8 cellular contexts compared by ENCODE assay signal in genomic region chr14:55103005-55103640, GRCh38. TPM values are rescaled to one million over a fixed set of nuclear protein-coding genes. Genes with fewer than 3 reads are reported as not detected.
DNase-seq lines count a peak whose midpoint lies in the region; ATAC-seq, FAIRE-seq and TF ChIP-seq lines count a peak whose summit lies in the region.

No MANE protein-coding gene starts in this region.

- peak overlapping the region; percentile 2; the same call in 1 of the 2 replicates for H3K4me3 ChIP-seq in GM12878
- peak overlapping the region; percentile 26 to 47 (median 46) for H3K4me3 ChIP-seq in keratinocyte (ENCODE audit: control insufficient read depth in 2 of 3, extremely low read depth in 1 of 3, insufficient read depth in 2 of 3, low read depth in 1 of 3, low read length in 3 of 3)

- H3K4me1 ChIP-seq in GM12878 (ENCODE audit: control insufficient read depth, insufficient read depth, low read length) = peaks cover 57% of the 10 kb centered on the region
- peaks cover 42% of the 10 kb centered on the region for H3K4me1 ChIP-seq in keratinocyte (ENCODE audit: control insufficient read depth, extremely low read depth, insufficient read depth, low read length)

- no peaks in the 10 kb centered on the region for H3K79me2 ChIP-seq in GM12878 (ENCODE audit: control insufficient read depth, insufficient read depth, low read length)
- H3K79me2 ChIP-seq in keratinocyte (ENCODE audit: control insufficient read depth, insufficient read depth, low read length) = no peaks in the 10 kb centered on the region

- TF ChIP-seq POLR2A in GM19099 (IDR thresholded peaks at IDR 0.05; ENCODE audit: extremely low read depth, insufficient read length, low read depth) = peak; percentile 61
- peak; percentile 64 for TF ChIP-seq POLR2A in GM12878 (IDR thresholded peaks at IDR 0.05; ENCODE audit: low read depth, low read length)

- H4K20me1 ChIP-seq in GM12878 (ENCODE audit: control insufficient read depth, insufficient read depth) = no peaks in the 10 kb centered on the region
- no peaks in the 10 kb centered on the region for H4K20me1 ChIP-seq in keratinocyte (ENCODE audit: control insufficient read depth, extremely low read depth, insufficient read depth, low read length)

- H3K27ac ChIP-seq in GM12878 (ENCODE audit: control insufficient read depth, insufficient read depth) (peak overlapping the region; percentile 99), keratinocyte (ENCODE audit: control insufficient read depth, insufficient read depth, low read length) (peak overlapping the region; percentile 98)

- H3K9me1 ChIP-seq in keratinocyte (ENCODE audit: control insufficient read depth, extremely low read depth, insufficient read depth, low read length) = no peaks in the 10 kb centered on the region

- H3K27me3 ChIP-seq in GM12878 (replicated peaks in 1 of 2; ENCODE audit: control insufficient read depth in 2 of 2, insufficient read depth in 2 of 2, low read length in 1 of 2) = no peaks in the 10 kb centered on the region
- no peaks in the 10 kb centered on the region for H3K27me3 ChIP-seq in keratinocyte (ENCODE audit: control insufficient read depth, extremely low read depth, insufficient read depth, low read length)

- H3K9me3 ChIP-seq in GM12878 (replicated peaks; ENCODE audit: control insufficient read depth, insufficient read depth, low read length) (peaks cover 6% of the 10 kb centered on the region; the same call in 2 of the 3 replicates), keratinocyte (ENCODE audit: control insufficient read depth, low read depth, low read length) (peaks cover 5% of the 10 kb centered on the region)

- SMC1A ChIA-PET in GM12878 (lab: Charles Lee; ENCODE audit: uncharacterized antibody, unreplicated experiment) = interaction anchor here (0.7 to 4.1 kb wide), 30 partner anchors 8 to 255 kb away, joined by 3 to 42 read pairs (median 4); partner anchors contain the start of genes DLGAP5, LGALS3 and MAPK1IP1L

- intact Hi-C loops in GM12878 (cut with micrococcal nuclease; ENCODE audit: unreplicated experiment) = loop anchor here (2.0 to 10.0 kb wide), 3 partner anchors 52 to 172 kb away; partner anchors contain the start of genes DLGAP5, FBXO34 and MAPK1IP1L

- POLR2A ChIA-PET in GM12878 (lab: Charles Lee) = interaction anchor here (0.6 to 2.8 kb wide), 13 partner anchors 15 to 224 kb away, joined by 3 to 14 read pairs (median 7); partner anchors contain the start of genes LGALS3 and MAPK1IP1L

- H2AFZ ChIP-seq in GM12878 (ENCODE audit: control insufficient read depth, low read depth, low read length) (peak overlapping the region; percentile 63), keratinocyte (ENCODE audit: control insufficient read depth, low read length) (peak overlapping the region; percentile 39)

- TF ChIP-seq EP300 in GM12878 (IDR thresholded peaks at IDR 0.05; ENCODE audit: borderline replicate concordance in 1 of 2, control insufficient read depth in 1 of 2, low read depth in 2 of 2, low read length in 2 of 2) = peak; percentile 11 to 81; a peak in 2 of 4 replicates

- TF ChIP-seq RAD21 in GM12878 (IDR thresholded peaks at IDR 0.05; ENCODE audit: insufficient read depth, low read depth, low read length) = no peak

- peak overlapping the region; percentile 94 for H3K4me2 ChIP-seq in GM12878 (ENCODE audit: control insufficient read depth, insufficient read depth)
- H3K4me2 ChIP-seq in keratinocyte (ENCODE audit: control insufficient read depth, extremely low read depth, insufficient read depth, low read depth, low read length) = peak overlapping the region; percentile 84

- BruUV-seq in GM12878 (replicated peaks; lab: Mats Ljungman, UMichigan) = no TSS peak

- in situ Hi-C loops in GM12878 (cut with MboI) = no loop called here

- H3K9ac ChIP-seq in GM12878 (ENCODE audit: control insufficient read depth, insufficient read depth, low read length) (peak overlapping the region; percentile 77), keratinocyte (ENCODE audit: control insufficient read depth, extremely low read depth, insufficient read depth, low read length) (peak overlapping the region; percentile 88)

- under 1% methylated on average over 13 of the region's 13 CpGs for WGBS in GM12878 (ENCODE audit: insufficient coverage, insufficient replicate concordance, low lambda C conversion rate, missing lambda C conversion rate)

- dilution Hi-C loops in keratinocyte (cut with MboI; ENCODE audit: extremely low pct_ligation_motif_present, low sequenced_read_pairs) = no loop called here

- no peaks in the 10 kb centered on the region for H3K36me3 ChIP-seq in GM12878 (ENCODE audit: control insufficient read depth in 2 of 2, insufficient read depth in 2 of 2, low read length in 1 of 2)
- no peaks in the 10 kb centered on the region for H3K36me3 ChIP-seq in keratinocyte (ENCODE audit: control insufficient read depth in 2 of 2, extremely low read depth in 1 of 2, insufficient read depth in 2 of 2, low read length in 2 of 2)

- no peak for TF ChIP-seq CTCF in AG09319 (IDR thresholded peaks at IDR 0.05; ENCODE audit: low read depth, low read length)
- TF ChIP-seq CTCF in GM12878 (IDR thresholded peaks at IDR 0.05 in 2 of 3, conservative IDR thresholded peaks at IDR 0.05 in 1 of 3; ENCODE audit: control insufficient read depth in 2 of 3, extremely low read depth in 1 of 3, insufficient read depth in 1 of 3, low read depth in 3 of 3, low read length in 3 of 3) = no peak
- TF ChIP-seq CTCF in keratinocyte (optimal IDR thresholded peaks at IDR 0.05 in 1 of 3, IDR thresholded peaks at IDR 0.05 in 1 of 3, conservative IDR thresholded peaks at IDR 0.05 in 1 of 3; ENCODE audit: extremely low read depth in 1 of 3, insufficient read depth in 2 of 3, low read length in 3 of 3) = peak in 1 of 3 experiments; percentile 5

- CTCF ChIA-PET in GM12878 (lab: Yijun Ruan, JAX) = interaction anchor here (0.6 to 3.6 kb wide), 15 partner anchors 11 to 169 kb away, joined by 3 to 15 read pairs (median 3); no protein-coding TSS in a partner anchor

- FAIRE-seq in GM12878 (lab: Jason Lieb, UNC) (peak; percentile 94), keratinocyte (lab: Jason Lieb, UNC) (peak; percentile 84)

- RAD21 ChIA-PET in GM12878 (lab: Charles Lee; ENCODE audit: unreplicated experiment) = interaction anchor here (0.5 to 3.2 kb wide), 17 partner anchors 11 to 200 kb away, joined by 3 to 27 read pairs (median 4); partner anchors contain the start of genes DLGAP5, GCH1, LGALS3 and MAPK1IP1L

- DNase-seq in AG09319 (ENCODE audit: extremely low read depth, low read depth) (peak; percentile 70), T follicular helper cell (ENCODE audit: low read depth) (peak; percentile 18), GM12878 (ENCODE audit: low read depth, low spot score) (peak; percentile 95), keratinocyte (ENCODE audit: low read depth, low spot score) (peak; percentile 81)
- peak; percentile 24 for DNase-seq in stimulated activated CD4-positive, alpha-beta T cell treated with anti-CD3 and anti-CD28 coated beads, Interleukin-2, amount 100 ng/mL, for 4 hours (ENCODE audit: low read depth)

- ATAC-seq in HG03565 (IDR thresholded peaks at IDR 0.05; ENCODE audit: unreplicated experiment) (peak; percentile 25), GM12878 (peak; percentile 71), GM18519 (IDR thresholded peaks at IDR 0.05; ENCODE audit: low FRiP score, unreplicated experiment) (no peak)

RNA-seq across cellular contexts. Expression of gene LGALS3, which starts 25.9 kb away (rescaled TPM):
- total RNA-seq in GM12878 (2013; cell fraction: nucleolus; rRNA removed) = 17.5 and 21.3 TPM in 2 replicates
- 23.1 and 25.6 TPM in 2 replicates for total RNA-seq in GM12878 (2014; rRNA removed)
- total RNA-seq in GM12878 (2014; rRNA removed; fragmentation: Illumina TruSeq; extraction: Trizol) = 12.0 and 12.3 TPM in 2 replicates
- total RNA-seq in GM12878 (2021) = 13.6 and 16.1 TPM in 2 replicates
- 15.6 TPM for polyA plus RNA-seq in GM12878 (2011; ENCODE audit: low read depth)
- 34.2 and 45.4 TPM in 2 replicates for polyA plus RNA-seq in GM12878 (2011; rRNA removed)
- polyA plus RNA-seq in GM12878 (2011; cell fraction: cytosol; rRNA removed) = 24.5 and 31.9 TPM in 2 replicates
- polyA plus RNA-seq in GM12878 (2011; cell fraction: nucleus; rRNA removed) = 20.1 and 27.1 TPM in 2 replicates
- 19.7 and 39.6 TPM in 2 replicates for polyA plus RNA-seq in GM12878 (2012)
- polyA plus RNA-seq in GM12878 (2014; fragmentation: Illumina TruSeq; extraction: Trizol) = 7.7 and 8.6 TPM in 2 replicates
- polyA plus RNA-seq in GM12878 (2014; fragmentation: Nextera tagmentation; extraction: Ambion mirVana) = 1 to 10 TPM; 1.5 to 6.4 TPM
- polyA plus RNA-seq in GM12878 (2014; rRNA removed) = 21.3 and 28.6 TPM in 2 replicates
- polyA plus RNA-seq in GM12878 (2016; fragmentation: Nextera tagmentation; extraction: Ambion mirVana) = 10 to 100 TPM; 28.2 to 30.6 TPM
- polyA minus RNA-seq in GM12878 (2011; rRNA and poly(A)+ RNA removed) = 9.8 and 14.3 TPM in 2 replicates
- 4.4 and 8.1 TPM in 2 replicates for polyA minus RNA-seq in GM12878 (2011; cell fraction: cytosol; rRNA and poly(A)+ RNA removed)
- polyA minus RNA-seq in GM12878 (2011; cell fraction: nucleus; rRNA and poly(A)+ RNA removed) = 5.0 and 5.9 TPM in 2 replicates
- 134 to 202 TPM (median 193 TPM) in 3 replicates for polyA plus RNA-seq in keratinocyte
- polyA plus RNA-seq in keratinocyte (2011; ENCODE audit: low read depth) = 67.5 TPM
- polyA plus RNA-seq in keratinocyte (2011; cell fraction: cytosol; rRNA removed) = 201 and 210 TPM in 2 replicates
- polyA plus RNA-seq in keratinocyte (2011; cell fraction: nucleus; rRNA removed) = 92.3 and 104 TPM in 2 replicates
- polyA plus RNA-seq in keratinocyte (2012; ENCODE audit: low replicate concordance) = 168 and 322 TPM in 2 replicates
- polyA minus RNA-seq in keratinocyte = 64.6 to 96.7 TPM (median 72.3 TPM) in 3 replicates
- 138 TPM for polyA minus RNA-seq in keratinocyte (2011; cell fraction: cytosol; rRNA and poly(A)+ RNA removed)
- 52.1 and 53.9 TPM in 2 replicates for polyA minus RNA-seq in keratinocyte (2011; cell fraction: nucleus; rRNA and poly(A)+ RNA removed)

RNA-seq across cellular contexts. Expression of gene MAPK1IP1L, which starts 51.7 kb away (rescaled TPM):
- total RNA-seq in GM12878 (2013; cell fraction: nucleolus; rRNA removed) = 94.4 and 113 TPM in 2 replicates
- total RNA-seq in GM12878 (2014; rRNA removed) (37.7 and 44.6 TPM in 2 replicates), GM12878 (2014; rRNA removed; fragmentation: Illumina TruSeq; extraction: Trizol) (48.9 and 50.4 TPM in 2 replicates), GM12878 (2021) (101 and 105 TPM in 2 replicates)
- 25.2 TPM for polyA plus RNA-seq in GM12878 (2011; ENCODE audit: low read depth)
- polyA plus RNA-seq in GM12878 (2011; rRNA removed) (52.8 and 80.1 TPM in 2 replicates), GM12878 (2014; fragmentation: Illumina TruSeq; extraction: Trizol) (68.5 and 90.1 TPM in 2 replicates), GM12878 (2014; fragmentation: Nextera tagmentation; extraction: Ambion mirVana) (10 to 100 TPM; 55.7 to 66.0 TPM), GM12878 (2014; rRNA removed) (54.2 and 58.1 TPM in 2 replicates), GM12878 (2016; fragmentation: Nextera tagmentation; extraction: Ambion mirVana) (100 to 1,000 TPM; 107 to 117 TPM), keratinocyte (48.5 to 114 TPM (median 53.0 TPM) in 3 replicates)
- 231 and 264 TPM in 2 replicates for polyA plus RNA-seq in GM12878 (2011; cell fraction: cytosol; rRNA removed)
- 91.5 and 98.1 TPM in 2 replicates for polyA plus RNA-seq in GM12878 (2011; cell fraction: nucleus; rRNA removed)
- 53.2 and 62.6 TPM in 2 replicates for polyA plus RNA-seq in GM12878 (2012)
- 146 and 276 TPM in 2 replicates for polyA minus RNA-seq in GM12878 (2011; rRNA and poly(A)+ RNA removed)
- 154 and 162 TPM in 2 replicates for polyA minus RNA-seq in GM12878 (2011; cell fraction: cytosol; rRNA and poly(A)+ RNA removed)
- polyA minus RNA-seq in GM12878 (2011; cell fraction: nucleus; rRNA and poly(A)+ RNA removed) = 19.2 and 36.5 TPM in 2 replicates
- polyA plus RNA-seq in keratinocyte (2011; ENCODE audit: low read depth) = 11.3 TPM
- polyA plus RNA-seq in keratinocyte (2011; cell fraction: cytosol; rRNA removed) = 81.8 and 103 TPM in 2 replicates
- polyA plus RNA-seq in keratinocyte (2011; cell fraction: nucleus; rRNA removed) = 84.0 and 134 TPM in 2 replicates
- polyA plus RNA-seq in keratinocyte (2012; ENCODE audit: low replicate concordance) = 43.0 and 57.7 TPM in 2 replicates
- polyA minus RNA-seq in keratinocyte = 170 to 503 TPM (median 289 TPM) in 3 replicates
- 245 TPM for polyA minus RNA-seq in keratinocyte (2011; cell fraction: cytosol; rRNA and poly(A)+ RNA removed)
- polyA minus RNA-seq in keratinocyte (2011; cell fraction: nucleus; rRNA and poly(A)+ RNA removed) = 43.7 and 61.0 TPM in 2 replicates

Comparison
In these comparisons a context has a peak if more than half of its experiments do, and no peak if none do; other contexts are left out.
1. DNase-seq: peak in every context shown above with its lines; median percentile 95 in GM12878; 81 in keratinocyte; 70 in AG09319; 24 in stimulated activated CD4-positive, alpha-beta T cell treated with anti-CD3 and anti-CD28 coated beads, Interleukin-2, amount 100 ng/mL, for 4 hours; 18 in T follicular helper cell.